In genomic region chrX:48938721-48939416, GRCh38 we compare ENCODE assay signal across 9 cellular contexts. TPM values are rescaled to one million over a fixed set of nuclear protein-coding genes. Genes with fewer than 3 reads are reported as not detected.
DNase-seq lines count a peak whose midpoint lies in the region; ATAC-seq and TF ChIP-seq lines count a peak whose summit lies in the region.
"Had no signal": no experiment of that assay in that cellular context is flagged by ENCODE, and none has a peak within 500 bp of the region (broad histone marks: within the 10 kb centered on the region; RNA-seq: fewer than 3 reads in every experiment).

No MANE protein-coding gene starts in this region.

- no peak overlapping the region for H3K4me3 Mint-ChIP-seq in progenitor cell of endocrine pancreas (ENCODE audit: low read depth)
- H3K4me3 Mint-ChIP-seq: neural crest cell had no signal

- H3K27ac ChIP-seq in esophagus squamous epithelium: peak overlapping the region in 2 of 4 donors; percentile 50 to 69

- 44 to 80% methylated on average over 1 of the region's 1 CpG for WGBS in esophagus squamous epithelium, 2 donors

- DNase-seq in GM06990 (ENCODE audit: extremely low read depth, insufficient read length) (peak; percentile 70), T follicular helper cell (ENCODE audit: low read depth) (peak; percentile 63), NCI-H1694 treated with DMSO at 0.1 percent for 48 hours (lab: John Stamatoyannopoulos, UW) (no peak), D341Med (ENCODE audit: low spot score) (no peak), esophagus squamous epithelium (lab: John Stamatoyannopoulos, UW) (no peak), progenitor cell of endocrine pancreas (ENCODE audit: low spot score, unreplicated experiment) (no peak)
- DNase-seq in effector CD4-positive, alpha-beta T cell: peak; percentile 62

- H3K27me3 ChIP-seq in GM06990 (replicated peaks; ENCODE audit: control insufficient read depth, insufficient read depth, low read length) (no peaks in the 10 kb centered on the region), esophagus squamous epithelium (no peaks in the 10 kb centered on the region)

- H3K36me3 ChIP-seq in GM06990 (ENCODE audit: control insufficient read depth, insufficient read depth, low read length) (peaks cover 3% of the 10 kb centered on the region), esophagus squamous epithelium (peaks cover 0 to 64% (median under 1%) of the 10 kb centered on the region in 3 donors)

- H3K9me3 ChIP-seq in esophagus squamous epithelium: no peaks in the 10 kb centered on the region

- no peak for TF ChIP-seq CTCF in GM06990 (IDR thresholded peaks at IDR 0.05; ENCODE audit: insufficient read depth, low read length, poor library complexity, severe bottlenecking)
- TF ChIP-seq CTCF in esophagus squamous epithelium (IDR thresholded peaks at IDR 0.05): no peak
- TF ChIP-seq CTCF in progenitor cell of endocrine pancreas (IDR thresholded peaks at IDR 0.05; ENCODE audit: unreplicated experiment): no peak

- no peak for TF ChIP-seq POLR2A in esophagus squamous epithelium (IDR thresholded peaks at IDR 0.05)

- H3K4me1 Mint-ChIP-seq in progenitor cell of endocrine pancreas (ENCODE audit: low read depth): no peaks in the 10 kb centered on the region

- intact Hi-C loops in esophagus squamous epithelium (cut with DNase I): no loop called here

- peaks cover 0 to 36% (median 4%) of the 10 kb centered on the region in 3 donors for H3K4me1 ChIP-seq in esophagus squamous epithelium

- peak; percentile 48 for ATAC-seq in GM21786 (IDR thresholded peaks at IDR 0.05; ENCODE audit: unreplicated experiment)

- H3K4me3 ChIP-seq in GM06990 (replicated peaks; ENCODE audit: low read depth, low read length) (no peak overlapping the region), esophagus squamous epithelium (no peak overlapping the region)

- H3K27me3 Mint-ChIP-seq in progenitor cell of endocrine pancreas: no peaks in the 10 kb centered on the region

- no peak overlapping the region for H3K27ac Mint-ChIP-seq in progenitor cell of endocrine pancreas

- peaks cover 6% of the 10 kb centered on the region for H3K36me3 Mint-ChIP-seq in progenitor cell of endocrine pancreas (ENCODE audit: insufficient read depth)

- peaks cover 10% of the 10 kb centered on the region for H3K9me3 Mint-ChIP-seq in progenitor cell of endocrine pancreas (ENCODE audit: low read depth)
- H3K9me3 Mint-ChIP-seq: neural crest cell had no signal

RNA-seq across cellular contexts. Expression of gene OTUD5, which starts 18.5 kb away (rescaled TPM):
- 10 to 100 TPM; 15.7 to 28.4 (median 24.3) TPM for total RNA-seq in esophagus squamous epithelium
- 52.5 and 53.3 TPM in 2 replicates for total RNA-seq in progenitor cell of endocrine pancreas

RNA-seq across cellular contexts. Expression of gene PIM2, which starts 20.0 kb away (rescaled TPM):
- total RNA-seq in esophagus squamous epithelium: 1 to 10 TPM; 3.3 to 9.7 (median 7.6) TPM
- total RNA-seq in progenitor cell of endocrine pancreas: 9.9 and 10.4 TPM in 2 replicates

RNA-seq across cellular contexts. Expression of gene SLC35A2, which starts 27.4 kb away (rescaled TPM):
- 10 to 100 TPM; 13.7 to 28.9 (median 21.0) TPM for total RNA-seq in esophagus squamous epithelium
- 33.9 and 34.9 TPM in 2 replicates for total RNA-seq in progenitor cell of endocrine pancreas

RNA-seq across cellular contexts. Expression of gene KCND1, which starts 32.8 kb away (rescaled TPM):
- total RNA-seq in esophagus squamous epithelium: under 1 TPM in 3 of 4 donors, not detected in 1; 0.04 to 0.57 (median 0.53) TPM
- 8.0 and 8.2 TPM in 2 replicates for total RNA-seq in progenitor cell of endocrine pancreas

RNA-seq across cellular contexts. Expression of gene PQBP1, which starts 41.1 kb away (rescaled TPM):
- 10 to 100 TPM; 45.3 to 87.4 (median 53.0) TPM for total RNA-seq in esophagus squamous epithelium
- total RNA-seq in progenitor cell of endocrine pancreas: 71.5 and 75.4 TPM in 2 replicates

Comparison
In these comparisons a context has a peak if more than half of its experiments do, and no peak if none do; other contexts are left out.
1. DNase-seq: peak in GM06990 (single experiment), T follicular helper cell (single experiment) and effector CD4-positive, alpha-beta T cell (single experiment); none in NCI-H1694 treated with DMSO at 0.1 percent for 48 hours (single experiment), D341Med (single experiment), esophagus squamous epithelium (single experiment) and progenitor cell of endocrine pancreas (single experiment).